15 cellular contexts compared by ENCODE assay signal in genomic region chr10:47403401-47404318, GRCh38. TPM values are rescaled to one million over a fixed set of nuclear protein-coding genes. Genes with fewer than 3 reads are reported as not detected.
A peak's percentile ranks its signal among the peaks of the same experiment; 100 is the strongest.
DNase-seq lines count a peak whose midpoint lies in the region; TF ChIP-seq lines count a peak whose summit lies in the region.
"Had no signal": no experiment of that assay in that cellular context is flagged by ENCODE, and none has a peak within 500 bp of the region (broad histone marks: within the 10 kb centered on the region; RNA-seq: fewer than 3 reads in every experiment).

No MANE protein-coding gene starts in this region.

- TF ChIP-seq EP300 in ovary (IDR thresholded peaks at IDR 0.05): no peak

- no peak for TF ChIP-seq POLR2A in ovary (IDR thresholded peaks at IDR 0.05)

- no peak overlapping the region for H3K4me3 Mint-ChIP-seq in HFFc6
- no peak overlapping the region for H3K4me3 Mint-ChIP-seq in activated T-helper 2 cell treated with anti-CD3 and anti-CD28 coated beads, Interferon-gamma antibody, Interleukin-2, Interleukin-4, amounts not matched to agents 10 μg/mL and 5 μg/mL and 100 μg/mL, durations not matched to agents 14 hours and 24 hours and 36 hours (ENCODE audit: low read depth)
- H3K4me3 Mint-ChIP-seq: activated naive CD8-positive, alpha-beta T cell treated with anti-CD3 and anti-CD28 coated beads, Interleukin-2, amount 10 ng/mL, durations not matched to agents 7 days and 5 days had no signal

- peaks cover 37% of the 10 kb centered on the region for H3K4me1 Mint-ChIP-seq in HFFc6 (ENCODE audit: low read depth)
- peaks cover 4% of the 10 kb centered on the region for H3K4me1 Mint-ChIP-seq in activated T-helper 2 cell treated with anti-CD3 and anti-CD28 coated beads, Interferon-gamma antibody, Interleukin-2, Interleukin-4, amounts not matched to agents 10 μg/mL and 5 μg/mL and 100 μg/mL, durations not matched to agents 14 hours and 24 hours and 36 hours (ENCODE audit: low read depth)
- H3K4me1 Mint-ChIP-seq: activated naive CD8-positive, alpha-beta T cell treated with anti-CD3 and anti-CD28 coated beads, Interleukin-2, amount 10 ng/mL, durations not matched to agents 7 days and 5 days had no signal

- H3K27me3 ChIP-seq in brain microvascular endothelial cell (replicated peaks) (no peaks in the 10 kb centered on the region), ovary (no peaks in the 10 kb centered on the region)
- H3K27me3 ChIP-seq: tibial artery had no signal

- no peaks in the 10 kb centered on the region for H3K9me3 ChIP-seq in ovary
- H3K9me3 ChIP-seq: tibial artery had no signal

- H3K4me1 ChIP-seq in ovary (ENCODE audit: insufficient read depth): peaks cover 5% of the 10 kb centered on the region

- no peaks in the 10 kb centered on the region for H3K9me3 Mint-ChIP-seq in HFFc6
- no peaks in the 10 kb centered on the region for H3K9me3 Mint-ChIP-seq in activated T-helper 2 cell treated with anti-CD3 and anti-CD28 coated beads, Interferon-gamma antibody, Interleukin-2, Interleukin-4, amounts not matched to agents 10 μg/mL and 5 μg/mL and 100 μg/mL, durations not matched to agents 14 hours and 24 hours and 36 hours
- H3K9me3 Mint-ChIP-seq: activated naive CD8-positive, alpha-beta T cell treated with anti-CD3 and anti-CD28 coated beads, Interleukin-2, amount 10 ng/mL, durations not matched to agents 7 days and 5 days had no signal

- in situ Hi-C loops in brain microvascular endothelial cell (cut with HindIII; ENCODE audit: low pct_ligation_motif_present, low sequenced_read_pairs): no loop called here

- intact Hi-C loops in ovary (cut with DNase I): no loop called here
- intact Hi-C loops in activated T-helper 2 cell treated with anti-CD3 and anti-CD28 coated beads, Interferon-gamma antibody, Interleukin-2, Interleukin-4, amounts not matched to agents 10 μg/mL and 5 μg/mL and 100 μg/mL, durations not matched to agents 14 hours and 24 hours and 36 hours (cut with micrococcal nuclease): no loop called here

- H3K27ac ChIP-seq in brain microvascular endothelial cell (peak overlapping the region; percentile 15), ovary (no peak overlapping the region)
- H3K27ac ChIP-seq: tibial artery had no signal

- DNase-seq in AG10803 (ENCODE audit: low read depth) (peak; percentile 25), HFFc6 (no peak), brain microvascular endothelial cell (no peak), mesenteric fat pad (ENCODE audit: low spot score) (peak; percentile 59), ovary (no peak), NCI-H510A treated with DMSO at 0.1 percent for 48 hours (lab: John Stamatoyannopoulos, UW) (no peak)
- no peak for DNase-seq in stimulated activated naive CD4-positive, alpha-beta T cell treated with Interleukin-2 at 50 U/mL for 16 hours (lab: John Stamatoyannopoulos, UW)
- DNase-seq in activated T-helper 2 cell treated with anti-CD3 and anti-CD28 coated beads, Interferon-gamma antibody, Interleukin-2, Interleukin-4, amounts not matched to agents 10 μg/mL and 5 μg/mL and 100 μg/mL, durations not matched to agents 14 hours and 24 hours and 36 hours (ENCODE audit: low spot score): no peak
- DNase-seq: activated naive CD8-positive, alpha-beta T cell treated with anti-CD3 and anti-CD28 coated beads, Interleukin-2, amount 10 ng/mL, durations not matched to agents 7 days and 5 days; COR-L47; KBM-7; NCI-H82; stimulated activated CD4-positive, alpha-beta T cell treated with anti-CD3 and anti-CD28 coated beads, Interleukin-4, amount 100 ng/mL, for 1 hour had no signal

- H3K36me3 ChIP-seq in brain microvascular endothelial cell (replicated peaks) (no peaks in the 10 kb centered on the region), ovary (no peaks in the 10 kb centered on the region)
- H3K36me3 ChIP-seq: tibial artery had no signal

- no peaks in the 10 kb centered on the region; the same call in 1 of the 2 replicates for H3K36me3 Mint-ChIP-seq in HFFc6 (ENCODE audit: low read depth)
- no peaks in the 10 kb centered on the region for H3K36me3 Mint-ChIP-seq in activated T-helper 2 cell treated with anti-CD3 and anti-CD28 coated beads, Interferon-gamma antibody, Interleukin-2, Interleukin-4, amounts not matched to agents 10 μg/mL and 5 μg/mL and 100 μg/mL, durations not matched to agents 14 hours and 24 hours and 36 hours (ENCODE audit: low read depth)
- H3K36me3 Mint-ChIP-seq: activated naive CD8-positive, alpha-beta T cell treated with anti-CD3 and anti-CD28 coated beads, Interleukin-2, amount 10 ng/mL, durations not matched to agents 7 days and 5 days had no signal

- peak overlapping the region; percentile 84 for H3K27ac Mint-ChIP-seq in HFFc6
- H3K27ac Mint-ChIP-seq in activated T-helper 2 cell treated with anti-CD3 and anti-CD28 coated beads, Interferon-gamma antibody, Interleukin-2, Interleukin-4, amounts not matched to agents 10 μg/mL and 5 μg/mL and 100 μg/mL, durations not matched to agents 14 hours and 24 hours and 36 hours: no peak overlapping the region
- H3K27ac Mint-ChIP-seq: activated naive CD8-positive, alpha-beta T cell treated with anti-CD3 and anti-CD28 coated beads, Interleukin-2, amount 10 ng/mL, durations not matched to agents 7 days and 5 days had no signal

- 64 to 72% (median 72%) methylated on average over 7 of the region's 7 CpGs for WGBS in ovary, 3 donors

- H3K4me3 ChIP-seq in AG10803 (ENCODE audit: low read length) (no peak overlapping the region), brain microvascular endothelial cell (ENCODE audit: low read depth, low read length) (no peak overlapping the region), ovary (no peak overlapping the region)
- H3K4me3 ChIP-seq: tibial artery had no signal

- TF ChIP-seq CTCF in AG10803 (conservative IDR thresholded peaks at IDR 0.05; ENCODE audit: low read length) (no peak), HFFc6 (IDR thresholded peaks at IDR 0.05) (peak; percentile 42; the same call in 1 of the 2 replicates), brain microvascular endothelial cell (IDR thresholded peaks at IDR 0.05; ENCODE audit: low read depth, low read length, missing control alignments) (no peak), ovary (IDR thresholded peaks at IDR 0.05) (no peak)

- no peaks in the 10 kb centered on the region for H3K27me3 Mint-ChIP-seq in HFFc6 (ENCODE audit: insufficient read depth)
- H3K27me3 Mint-ChIP-seq in activated T-helper 2 cell treated with anti-CD3 and anti-CD28 coated beads, Interferon-gamma antibody, Interleukin-2, Interleukin-4, amounts not matched to agents 10 μg/mL and 5 μg/mL and 100 μg/mL, durations not matched to agents 14 hours and 24 hours and 36 hours (ENCODE audit: low read depth): peaks cover 2% of the 10 kb centered on the region

RNA-seq across cellular contexts. Expression of gene ZNF488, which starts 19.6 kb away (rescaled TPM):
- total RNA-seq in HFFc6 (2021; fragmentation: NEBNext Ultra II Directional; extraction: Animal tissue kit (Norgen Biotek cat#: 25700)): under 1 TPM in 3 of 6 experiments, not detected in 3; 0.05 to 0.07 (median 0.07) TPM
- 0.10 TPM for total RNA-seq in mesenteric fat pad
- under 1 TPM; 0.15 to 0.57 (median 0.20) TPM for total RNA-seq in ovary
- under 1 TPM; 0.34 to 0.42 TPM for polyA plus RNA-seq in ovary
- total RNA-seq in activated T-helper 2 cell treated with anti-CD3 and anti-CD28 coated beads, Interferon-gamma antibody, Interleukin-2, Interleukin-4, amounts not matched to agents 10 μg/mL and 5 μg/mL and 100 μg/mL, durations not matched to agents 14 hours and 24 hours and 36 hours: 1.4 and 1.7 TPM in 2 replicates
- total RNA-seq: activated naive CD8-positive, alpha-beta T cell treated with anti-CD3 and anti-CD28 coated beads, Interleukin-2, amount 10 ng/mL, durations not matched to agents 7 days and 5 days; mononuclear cell had no signal

RNA-seq across cellular contexts. Expression of gene RBP3, which starts 55.5 kb away (rescaled TPM):
- not detected for total RNA-seq in HFFc6 (2021; fragmentation: NEBNext Ultra II Directional; extraction: Animal tissue kit (Norgen Biotek cat#: 25700))
- total RNA-seq in mesenteric fat pad (not detected), ovary (not detected)
- not detected for polyA plus RNA-seq in ovary
- total RNA-seq in activated T-helper 2 cell treated with anti-CD3 and anti-CD28 coated beads, Interferon-gamma antibody, Interleukin-2, Interleukin-4, amounts not matched to agents 10 μg/mL and 5 μg/mL and 100 μg/mL, durations not matched to agents 14 hours and 24 hours and 36 hours: not detected in 2 replicates
- total RNA-seq: activated naive CD8-positive, alpha-beta T cell treated with anti-CD3 and anti-CD28 coated beads, Interleukin-2, amount 10 ng/mL, durations not matched to agents 7 days and 5 days; mononuclear cell had no signal

Comparison
In these comparisons a context has a peak if more than half of its experiments do, and no peak if none do; other contexts are left out.
1. DNase-seq: peak in AG10803 (single experiment) and mesenteric fat pad (single experiment); none in HFFc6 (single experiment), brain microvascular endothelial cell (single experiment), ovary (0 of 5), stimulated activated naive CD4-positive, alpha-beta T cell treated with Interleukin-2 at 50 U/mL for 16 hours (single experiment), NCI-H510A treated with DMSO at 0.1 percent for 48 hours (single experiment) and activated T-helper 2 cell treated with anti-CD3 and anti-CD28 coated beads, Interferon-gamma antibody, Interleukin-2, Interleukin-4, amounts not matched to agents 10 μg/mL and 5 μg/mL and 100 μg/mL, durations not matched to agents 14 hours and 24 hours and 36 hours (single experiment).